In genomic region chr9:16726718-16727451, GRCh38 we compare ENCODE assay signal across 8 cellular contexts.
A peak's percentile ranks its signal among the peaks of the same experiment; 100 is the strongest.
DNase-seq lines count a peak whose midpoint lies in the region; ATAC-seq and TF ChIP-seq lines count a peak whose summit lies in the region.

No MANE protein-coding gene starts in this region.

- peak overlapping the region; percentile 59 for H3K4me3 ChIP-seq in astrocyte of the spinal cord (ENCODE audit: low read depth, low read length)

- TF ChIP-seq CTCF in astrocyte of the spinal cord (IDR thresholded peaks at IDR 0.05; ENCODE audit: low read depth, low read length) = no peak

- peak; percentile 61 for DNase-seq in GM04503 (ENCODE audit: low read depth)
- peak; percentile 72 for DNase-seq in NCI-H1105 treated with DMSO at 0.1 percent for 48 hours (lab: John Stamatoyannopoulos, UW)
- peak; percentile 90 for DNase-seq in astrocyte of the spinal cord (ENCODE audit: low read depth, low spot score)
- DNase-seq in hippocampal formation (lab: John Stamatoyannopoulos, UW) = peak; percentile 12 to 23
- DNase-seq in pulmonary artery endothelial cell (ENCODE audit: low read depth, low spot score) = peak; percentile 27
- no peak for DNase-seq in NCI-H774 (lab: John Stamatoyannopoulos, UW)
- DNase-seq in activated effector memory CD4-positive, alpha-beta T cell treated with anti-CD3 and anti-CD28 coated beads, Interleukin-2, amount 50 U/mL, for 16 hours = no peak

- ATAC-seq in GM19328 (IDR thresholded peaks at IDR 0.05; ENCODE audit: unreplicated experiment) = no peak

- in situ Hi-C loops in astrocyte of the spinal cord (cut with HindIII; ENCODE audit: low sequenced_read_pairs) = no loop called here

Comparison
In these comparisons a context has a peak if more than half of its experiments do, and no peak if none do; other contexts are left out.
1. DNase-seq: peak in GM04503 (single experiment), NCI-H1105 treated with DMSO at 0.1 percent for 48 hours (single experiment), astrocyte of the spinal cord (single experiment), hippocampal formation (2 of 2) and pulmonary artery endothelial cell (single experiment); none in NCI-H774 (single experiment) and activated effector memory CD4-positive, alpha-beta T cell treated with anti-CD3 and anti-CD28 coated beads, Interleukin-2, amount 50 U/mL, for 16 hours (single experiment).